24 cellular contexts compared by ENCODE assay signal in genomic region chr12:67145692-67146091, GRCh38.
"Had no signal": no experiment of that assay in that cellular context is flagged by ENCODE, and none has a peak within 500 bp of the region (broad histone marks: within the 10 kb centered on the region; RNA-seq: fewer than 3 reads in every experiment).

No MANE protein-coding gene starts in this region.

- DNase-seq: islet precursor cell; left ventricle myocardium inferior; mesenchymal stem cell; naive thymus-derived CD8-positive, alpha-beta T cell; nucleus accumbens; pancreas; posterior cingulate gyrus; retina; right cardiac atrium; stimulated activated CD4-positive, alpha-beta T cell treated with anti-CD3 and anti-CD28 coated beads, Interleukin-12 subunit alpha, Interleukin-12 subunit beta, amount 100 ng/mL, for 4 hours; stimulated activated CD4-positive, alpha-beta T cell treated with anti-CD3 and anti-CD28 coated beads, Interleukin-15, amount 100 ng/mL, for 24 hours; stimulated activated CD4-positive, alpha-beta T cell treated with anti-CD3 and anti-CD28 coated beads, Interleukin-2, amount 100 ng/mL, for 24 hours; stimulated activated CD4-positive, alpha-beta T cell treated with anti-CD3 and anti-CD28 coated beads, Interleukin-4, amount 100 ng/mL, for 1 hour; stimulated activated naive B cell treated with anti-CD40 and anti-IgM and Interleukin-4, amounts not matched to agents 10 μg/mL and 1 μg/mL and 100 μg/mL, for 72 hours; stimulated activated naive CD8-positive, alpha-beta T cell treated with anti-CD3 and anti-CD28 coated beads, Interleukin-15, Interleukin-2, amounts not matched to agents 100 U/mL and 50 U/mL, for 24 hours; stomach; testis; thyroid gland; transverse colon; upper lobe of right lung had no signal

- H3K27ac ChIP-seq: left ventricle myocardium inferior, pancreas, prostate gland, skin epidermis, stomach, testis, thyroid gland, transverse colon, upper lobe of right lung had no signal

- H3K36me3 ChIP-seq: left ventricle myocardium inferior, pancreas, prostate gland, stomach, thyroid gland, transverse colon, upper lobe of right lung had no signal

- H3K4me1 ChIP-seq: left ventricle myocardium inferior, pancreas, prostate gland, stomach, testis, thyroid gland, transverse colon, upper lobe of right lung had no signal

- FAIRE-seq: pancreas, urothelium cell line had no signal

- H3K4me3 ChIP-seq: left ventricle myocardium inferior, pancreas, prostate gland, skin epidermis, stomach, testis, thyroid gland, transverse colon, upper lobe of right lung had no signal

- H3K9me3 ChIP-seq: left ventricle myocardium inferior, pancreas, prostate gland, stomach, testis, thyroid gland, transverse colon, upper lobe of right lung had no signal

- ATAC-seq: naive thymus-derived CD8-positive, alpha-beta T cell; pancreas; right cardiac atrium; sciatic nerve; stimulated activated naive B cell treated with anti-CD40 and anti-IgM and Interleukin-4, amounts not matched to agents 10 μg/mL and 1 μg/mL and 100 μg/mL, for 72 hours; stimulated activated naive CD8-positive, alpha-beta T cell treated with anti-CD3 and anti-CD28 coated beads, Interleukin-15, Interleukin-2, amounts not matched to agents 100 U/mL and 50 U/mL, for 24 hours; upper lobe of right lung had no signal

- H3K27me3 ChIP-seq: pancreas, stomach, testis, thyroid gland, transverse colon, upper lobe of right lung had no signal
